Comparison of ENCODE assay signal across 13 cellular contexts in the genomic region with DNA sequence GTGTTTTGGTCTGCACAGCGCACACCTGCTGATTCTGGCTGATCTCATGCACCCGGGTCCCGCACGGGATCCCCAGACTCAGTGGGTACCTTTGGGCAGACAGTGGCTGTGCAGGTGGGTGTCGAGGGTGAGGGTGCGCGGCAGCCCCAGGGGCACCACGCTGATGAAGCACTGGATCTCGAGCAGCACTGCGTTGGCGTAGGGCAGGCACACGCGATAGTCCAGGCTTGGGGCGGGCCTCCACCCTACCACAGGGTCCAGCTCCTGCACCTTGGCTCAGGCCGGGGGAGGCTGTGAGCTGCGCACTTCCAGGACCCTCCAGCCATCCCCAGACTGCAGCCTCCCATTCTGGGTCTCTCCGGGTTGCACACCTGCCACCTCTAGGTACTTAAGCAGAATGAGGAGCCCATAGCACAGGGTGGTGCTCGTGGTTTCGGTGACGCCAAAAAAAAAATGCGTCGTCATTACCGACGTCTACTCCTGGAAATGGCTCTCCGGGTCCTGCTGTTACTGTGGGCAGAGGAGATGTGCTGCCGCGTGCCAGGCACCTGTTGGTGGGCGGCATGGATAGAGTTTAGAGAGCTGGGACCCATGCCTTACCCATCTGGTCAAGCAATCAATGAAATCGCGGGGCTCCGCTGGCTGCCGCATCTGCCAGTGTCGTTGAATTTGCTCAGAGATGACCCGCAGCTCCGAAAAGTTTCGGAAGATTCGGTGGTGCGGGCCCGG. TPM values are rescaled to one million over a fixed set of nuclear protein-coding genes. Genes with fewer than 3 reads are reported as not detected.
A peak's percentile ranks its signal among the peaks of the same experiment; 100 is the strongest.
DNase-seq lines count a peak whose midpoint lies in the region; ATAC-seq and TF ChIP-seq lines count a peak whose summit lies in the region.
"Had no signal": no experiment of that assay in that cellular context is flagged by ENCODE, and none has a peak within 500 bp of the region (broad histone marks: within the 10 kb centered on the region; RNA-seq: fewer than 3 reads in every experiment).

No MANE protein-coding gene starts in this region.

- TF ChIP-seq POLR2A in stomach (IDR thresholded peaks at IDR 0.05) (no peak), body of pancreas (IDR thresholded peaks at IDR 0.05) (no peak)

- no peak for DNase-seq in activated CD4-positive, alpha-beta T cell treated with anti-CD3 and anti-CD28 coated beads, Interleukin-2, amount 10 ng/mL, durations not matched to agents 24 days and 14 days
- DNase-seq in activated CD4-positive, alpha-beta T cell treated with anti-CD3 and anti-CD28 coated beads, Interleukin-2, amount 50 U/mL, for 4 hours, result no peak
- DNase-seq in activated CD8-positive, alpha-beta T cell treated with anti-CD3 and anti-CD28 coated beads, Interleukin-2, amount 10 ng/mL, durations not matched to agents 7 days and 5 days, result no peak
- DNase-seq in stomach (no peak), body of pancreas (no peak), epidermal melanocyte (ENCODE audit: insufficient read length, low spot score) (no peak)
- DNase-seq: foreskin melanocyte, NCI-H524 treated with DMSO at 0.1 percent for 48 hours, SW 1271 had no signal

- no peak overlapping the region for H3K27ac Mint-ChIP-seq in activated CD4-positive, alpha-beta T cell treated with anti-CD3 and anti-CD28 coated beads, Interleukin-2, amount 10 ng/mL, durations not matched to agents 24 days and 14 days
- no peak overlapping the region for H3K27ac Mint-ChIP-seq in activated CD8-positive, alpha-beta T cell treated with anti-CD3 and anti-CD28 coated beads, Interleukin-2, amount 10 ng/mL, durations not matched to agents 7 days and 5 days

- peaks cover 43% of the 10 kb centered on the region for H3K36me3 ChIP-seq in iPS-20b (ENCODE audit: insufficient read depth, low read depth, low read length)
- H3K36me3 ChIP-seq in stomach, result peaks cover 19 to 33% (median 31%) of the 10 kb centered on the region in 4 donors
- H3K36me3 ChIP-seq in body of pancreas (replicated peaks in 1 of 2; ENCODE audit: insufficient read depth in 1 of 2, low read depth in 2 of 2), result no peaks in the 10 kb centered on the region

- WGBS in stomach, 5 donors, result 91 to 95% (median 93%) methylated on average over 27 to 39 of the region's 39 CpGs
- 93 to 97% methylated on average over 18 to 28 of the region's 39 CpGs for WGBS in body of pancreas, 2 donors

- ATAC-seq in activated CD8-positive, alpha-beta T cell treated with anti-CD3 and anti-CD28 coated beads, Interleukin-2, amount 10 ng/mL, durations not matched to agents 7 days and 5 days, result no peak
- ATAC-seq in GM18868 (IDR thresholded peaks at IDR 0.05; ENCODE audit: unreplicated experiment) (no peak), body of pancreas (no peak)

- H3K9me3 Mint-ChIP-seq in activated CD4-positive, alpha-beta T cell treated with anti-CD3 and anti-CD28 coated beads, Interleukin-2, amount 10 ng/mL, durations not matched to agents 24 days and 14 days, result no peaks in the 10 kb centered on the region
- no peaks in the 10 kb centered on the region for H3K9me3 Mint-ChIP-seq in activated CD8-positive, alpha-beta T cell treated with anti-CD3 and anti-CD28 coated beads, Interleukin-2, amount 10 ng/mL, durations not matched to agents 7 days and 5 days (ENCODE audit: insufficient read depth)

- no peak for TF ChIP-seq EP300 in stomach (IDR thresholded peaks at IDR 0.05)

- H3K4me3 ChIP-seq in iPS-20b (ENCODE audit: low read length) (peak overlapping the region; percentile 66; the same call in 1 of the 2 replicates), stomach (peak overlapping the region in 3 of 4 donors; percentile 41 to 54 (median 51)), body of pancreas (no peak overlapping the region)
- H3K4me3 ChIP-seq: mucosa of descending colon had no signal

- peaks cover 32% of the 10 kb centered on the region for H3K36me3 Mint-ChIP-seq in activated CD4-positive, alpha-beta T cell treated with anti-CD3 and anti-CD28 coated beads, Interleukin-2, amount 10 ng/mL, durations not matched to agents 24 days and 14 days (ENCODE audit: low read depth)
- peaks cover 58% of the 10 kb centered on the region for H3K36me3 Mint-ChIP-seq in activated CD8-positive, alpha-beta T cell treated with anti-CD3 and anti-CD28 coated beads, Interleukin-2, amount 10 ng/mL, durations not matched to agents 7 days and 5 days (ENCODE audit: low read depth)

- no peak overlapping the region; the same call in 1 of the 2 replicates for H3K9ac ChIP-seq in iPS-20b (ENCODE audit: low read depth, low read length)

- TF ChIP-seq CTCF in stomach (IDR thresholded peaks at IDR 0.05) (no peak), body of pancreas (IDR thresholded peaks at IDR 0.05) (no peak)

- peaks cover 57% of the 10 kb centered on the region for H3K4me1 Mint-ChIP-seq in activated CD4-positive, alpha-beta T cell treated with anti-CD3 and anti-CD28 coated beads, Interleukin-2, amount 10 ng/mL, durations not matched to agents 24 days and 14 days
- H3K4me1 Mint-ChIP-seq in activated CD8-positive, alpha-beta T cell treated with anti-CD3 and anti-CD28 coated beads, Interleukin-2, amount 10 ng/mL, durations not matched to agents 7 days and 5 days (ENCODE audit: low read depth), result peaks cover 67% of the 10 kb centered on the region

- H3K9me3 ChIP-seq in iPS-20b (ENCODE audit: insufficient read depth, low read depth, low read length), result no peaks in the 10 kb centered on the region
- no peaks in the 10 kb centered on the region for H3K9me3 ChIP-seq in stomach
- H3K9me3 ChIP-seq in body of pancreas, result no peaks in the 10 kb centered on the region
- H3K9me3 ChIP-seq: mucosa of descending colon had no signal

- H3K4me1 ChIP-seq in iPS-20b (ENCODE audit: insufficient read depth, low read length), result peaks cover 13% of the 10 kb centered on the region
- H3K4me1 ChIP-seq in stomach, result peaks cover 48 to 87% (median 82%) of the 10 kb centered on the region in 4 donors
- H3K4me1 ChIP-seq in body of pancreas, result peaks cover 56% of the 10 kb centered on the region

- POLR2A ChIA-PET in activated CD8-positive, alpha-beta T cell treated with anti-CD3 and anti-CD28 coated beads, Interleukin-2, amount 10 ng/mL, durations not matched to agents 7 days and 5 days (lab: Charles Lee), result no interaction called here

- peaks cover 18% of the 10 kb centered on the region for H3K27me3 ChIP-seq in iPS-20b (ENCODE audit: insufficient read depth, low read length)
- no peaks in the 10 kb centered on the region for H3K27me3 ChIP-seq in stomach
- H3K27me3 ChIP-seq in body of pancreas, result no peaks in the 10 kb centered on the region

- intact Hi-C loops in activated CD4-positive, alpha-beta T cell treated with anti-CD3 and anti-CD28 coated beads, Interleukin-2, amount 10 ng/mL, durations not matched to agents 24 days and 14 days (cut with micrococcal nuclease), result no loop called here
- intact Hi-C loops in stomach (cut with DNase I; ENCODE audit: low total_unique reads), result loop anchor here (5.0 kb wide), 1 partner anchor 147 kb away; no protein-coding TSS in a partner anchor
- intact Hi-C loops in body of pancreas (cut with DNase I), result no loop called here

- CTCF ChIA-PET in activated CD8-positive, alpha-beta T cell treated with anti-CD3 and anti-CD28 coated beads, Interleukin-2, amount 10 ng/mL, durations not matched to agents 7 days and 5 days (lab: Charles Lee), result interaction anchor here (1.6 kb wide), 1 partner anchor 11 kb away, joined by 3 read pairs; no protein-coding TSS in a partner anchor

- H3K27me3 Mint-ChIP-seq in activated CD4-positive, alpha-beta T cell treated with anti-CD3 and anti-CD28 coated beads, Interleukin-2, amount 10 ng/mL, durations not matched to agents 24 days and 14 days, result peaks cover 21% of the 10 kb centered on the region
- H3K27me3 Mint-ChIP-seq in activated CD8-positive, alpha-beta T cell treated with anti-CD3 and anti-CD28 coated beads, Interleukin-2, amount 10 ng/mL, durations not matched to agents 7 days and 5 days (ENCODE audit: low read depth), result peaks cover 16% of the 10 kb centered on the region

- H3K27ac ChIP-seq in iPS-20b (ENCODE audit: low read length) (no peak overlapping the region), stomach (peak overlapping the region in 4 of 5 donors; percentile 71 to 84 (median 82)), body of pancreas (peak overlapping the region in 1 of 4 donors; percentile 76)

- peak overlapping the region; percentile 48 for H3K4me3 Mint-ChIP-seq in activated CD4-positive, alpha-beta T cell treated with anti-CD3 and anti-CD28 coated beads, Interleukin-2, amount 10 ng/mL, durations not matched to agents 24 days and 14 days
- peak overlapping the region; percentile 80 for H3K4me3 Mint-ChIP-seq in activated CD8-positive, alpha-beta T cell treated with anti-CD3 and anti-CD28 coated beads, Interleukin-2, amount 10 ng/mL, durations not matched to agents 7 days and 5 days

RNA-seq across cellular contexts. Expression of a gene that starts 10.5 kb away (rescaled TPM):
- 88.9 and 94.4 TPM in 2 replicates for total RNA-seq in activated CD4-positive, alpha-beta T cell treated with anti-CD3 and anti-CD28 coated beads, Interleukin-2, amount 10 ng/mL, durations not matched to agents 24 days and 14 days
- total RNA-seq in activated CD8-positive, alpha-beta T cell treated with anti-CD3 and anti-CD28 coated beads, Interleukin-2, amount 10 ng/mL, durations not matched to agents 7 days and 5 days, result 100 to 1,000 TPM; 121 to 126 TPM
- total RNA-seq in stomach (100 to 1,000 TPM in 1 of 5 donors, 10 to 100 TPM in 4; 30.0 to 115 (median 71.2) TPM), body of pancreas (10 to 100 TPM; 50.8 to 51.4 TPM)
- polyA plus RNA-seq in stomach, result 10 to 100 TPM; 69.8 to 73.9 (median 71.7) TPM

RNA-seq across cellular contexts. Expression of a gene that starts 31.5 kb away (rescaled TPM):
- total RNA-seq in activated CD4-positive, alpha-beta T cell treated with anti-CD3 and anti-CD28 coated beads, Interleukin-2, amount 10 ng/mL, durations not matched to agents 24 days and 14 days, result 36.3 and 41.0 TPM in 2 replicates
- total RNA-seq in activated CD8-positive, alpha-beta T cell treated with anti-CD3 and anti-CD28 coated beads, Interleukin-2, amount 10 ng/mL, durations not matched to agents 7 days and 5 days, result 10 to 100 TPM; 50.2 to 53.1 TPM
- total RNA-seq in stomach, result 10 to 100 TPM in 4 of 5 donors, not detected in 1; 10.3 to 47.8 (median 28.9) TPM
- polyA plus RNA-seq in stomach, result 10 to 100 TPM; 31.6 to 53.7 (median 39.2) TPM
- 10 to 100 TPM; 20.4 to 23.3 TPM for total RNA-seq in body of pancreas

RNA-seq across cellular contexts. Expression of a gene that starts 34.2 kb away (rescaled TPM):
- 0.56 TPM in 1 of 2 replicates, not detected in the other for total RNA-seq in activated CD4-positive, alpha-beta T cell treated with anti-CD3 and anti-CD28 coated beads, Interleukin-2, amount 10 ng/mL, durations not matched to agents 24 days and 14 days
- not detected for total RNA-seq in activated CD8-positive, alpha-beta T cell treated with anti-CD3 and anti-CD28 coated beads, Interleukin-2, amount 10 ng/mL, durations not matched to agents 7 days and 5 days
- 1 to 10 TPM in 2 of 5 donors, not detected in 3; 2.9 to 8.1 TPM for total RNA-seq in stomach
- polyA plus RNA-seq in stomach, result 10 to 100 TPM in 1 of 3 donors, 1 to 10 TPM in 1, not detected in 1; 2.8 to 10.1 TPM
- total RNA-seq in body of pancreas, result 1 to 10 TPM in 1 of 2 donors, not detected in 1; 5.9 TPM
- total RNA-seq: M059J had no signal

RNA-seq across cellular contexts. Expression of a gene that starts 40.7 kb away (rescaled TPM):
- not detected in 2 replicates for total RNA-seq in activated CD4-positive, alpha-beta T cell treated with anti-CD3 and anti-CD28 coated beads, Interleukin-2, amount 10 ng/mL, durations not matched to agents 24 days and 14 days
- not detected for total RNA-seq in activated CD8-positive, alpha-beta T cell treated with anti-CD3 and anti-CD28 coated beads, Interleukin-2, amount 10 ng/mL, durations not matched to agents 7 days and 5 days
- total RNA-seq in stomach (not detected), body of pancreas (not detected)
- not detected for polyA plus RNA-seq in stomach
- total RNA-seq: M059J had no signal

RNA-seq across cellular contexts. Expression of a gene that starts 58.5 kb away (rescaled TPM):
- 268 and 273 TPM in 2 replicates for total RNA-seq in activated CD4-positive, alpha-beta T cell treated with anti-CD3 and anti-CD28 coated beads, Interleukin-2, amount 10 ng/mL, durations not matched to agents 24 days and 14 days
- 100 to 1,000 TPM; 175 to 183 TPM for total RNA-seq in activated CD8-positive, alpha-beta T cell treated with anti-CD3 and anti-CD28 coated beads, Interleukin-2, amount 10 ng/mL, durations not matched to agents 7 days and 5 days
- 100 to 1,000 TPM in 2 of 5 donors, 10 to 100 TPM in 2, 1 to 10 TPM in 1; 4.9 to 258 (median 46.0) TPM for total RNA-seq in stomach
- polyA plus RNA-seq in stomach, result 10 to 100 TPM; 33.1 to 74.6 (median 71.6) TPM
- 10 to 100 TPM; 18.7 to 42.2 TPM for total RNA-seq in body of pancreas

Comparison
In these comparisons a context has a peak if more than half of its experiments do, and no peak if none do; other contexts are left out.
1. H3K4me3 ChIP-seq: peak in iPS-20b (single experiment) and stomach (3 of 4); none in body of pancreas (0 of 2).